8 cellular contexts compared by ENCODE assay signal in the genomic region with DNA sequence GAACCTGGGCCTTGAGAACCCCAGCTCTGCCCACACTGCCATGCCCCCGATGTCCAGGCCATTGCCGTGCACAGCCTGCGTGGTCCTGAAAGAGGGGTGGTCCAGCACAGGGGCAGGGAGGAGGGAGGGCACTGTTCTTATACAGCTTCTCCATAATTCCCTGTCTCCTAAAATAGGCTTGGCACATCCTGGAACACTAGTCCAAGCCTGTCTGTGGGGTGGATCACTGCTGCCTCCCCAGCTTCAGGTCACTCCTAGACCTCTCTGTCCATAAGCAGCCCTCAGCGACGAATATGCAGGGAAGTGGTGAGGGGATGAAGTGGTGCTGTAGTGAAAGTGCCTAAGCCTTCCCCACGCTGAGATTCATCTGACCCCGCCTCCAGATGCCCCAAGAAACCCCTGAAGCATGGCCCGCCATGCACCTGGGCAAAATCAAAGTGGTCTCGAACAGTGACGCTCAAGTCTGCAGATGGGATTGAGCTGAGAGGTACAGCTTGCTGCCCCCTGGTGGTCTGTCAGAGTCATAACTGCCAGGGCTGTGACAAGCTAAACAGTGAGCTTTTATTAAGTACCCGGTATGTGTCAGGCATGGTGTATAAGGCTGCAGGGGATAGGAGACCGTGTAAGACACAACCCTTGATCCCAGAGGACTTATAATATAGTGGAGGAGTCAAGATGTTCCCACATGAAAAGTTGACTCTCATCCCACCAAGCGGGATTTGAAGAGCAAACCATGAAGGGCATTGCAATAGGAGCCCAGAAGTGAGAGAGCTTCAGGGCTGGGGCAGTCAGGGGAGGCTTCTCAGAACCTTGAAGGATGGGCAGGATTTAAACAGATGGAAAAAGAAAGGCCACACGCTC.
DNase-seq lines count a peak whose midpoint lies in the region; ATAC-seq and TF ChIP-seq lines count a peak whose summit lies in the region.

No MANE protein-coding gene starts in this region.

- no peak overlapping the region for H3K27ac Mint-ChIP-seq in HFFc6

- H3K27me3 ChIP-seq in SU-DHL-6 (ENCODE audit: low read length) (no peaks in the 10 kb centered on the region), left ventricle myocardium inferior (ENCODE audit: low read depth) (peaks cover 31% of the 10 kb centered on the region)

- no peak overlapping the region for H3K4me2 ChIP-seq in SU-DHL-6 (ENCODE audit: low read depth, low read length, poor library complexity, severe bottlenecking)

- no peaks in the 10 kb centered on the region for H3K36me3 ChIP-seq in SU-DHL-6 (ENCODE audit: low read length)
- no peaks in the 10 kb centered on the region for H3K36me3 ChIP-seq in left ventricle myocardium inferior

- no peaks in the 10 kb centered on the region for H3F3A ChIP-seq in SU-DHL-6 (ENCODE audit: insufficient read depth)

- H3K36me3 Mint-ChIP-seq in HFFc6 (ENCODE audit: low read depth), result no peaks in the 10 kb centered on the region

- intact Hi-C loops in left ventricle myocardium inferior (cut with micrococcal nuclease), result no loop called here

- no peak overlapping the region for H3K27ac ChIP-seq in SU-DHL-6 (ENCODE audit: low read depth, low read length)
- H3K27ac ChIP-seq in left ventricle myocardium inferior (replicated peaks), result no peak overlapping the region

- peaks cover 6% of the 10 kb centered on the region for H3K4me1 ChIP-seq in left ventricle myocardium inferior

- no peak overlapping the region for H3K9ac ChIP-seq in SU-DHL-6 (ENCODE audit: low read length)

- TF ChIP-seq CTCF in GM10266 (IDR thresholded peaks at IDR 0.05; ENCODE audit: control insufficient read depth, insufficient read depth, low read depth, missing control alignments), result peak; percentile 91
- TF ChIP-seq CTCF in HFFc6 (IDR thresholded peaks at IDR 0.05), result peak; percentile 98
- peak; percentile 92 for TF ChIP-seq CTCF in SU-DHL-6 (IDR thresholded peaks at IDR 0.05; ENCODE audit: insufficient read depth, low read length, poor library complexity, severe bottlenecking)
- peak; percentile 94 for TF ChIP-seq CTCF in left ventricle myocardium inferior (IDR thresholded peaks at IDR 0.05; ENCODE audit: borderline replicate concordance)
- peak; percentile 97 for TF ChIP-seq CTCF in retinal pigment epithelial cell (conservative IDR thresholded peaks at IDR 0.05; ENCODE audit: low read depth, low read length)

- H3K4me1 Mint-ChIP-seq in HFFc6 (ENCODE audit: low read depth), result peaks cover 43% of the 10 kb centered on the region

- H3K27me3 Mint-ChIP-seq in HFFc6 (ENCODE audit: insufficient read depth), result peaks cover 46% of the 10 kb centered on the region

- no peaks in the 10 kb centered on the region for H3K9me2 ChIP-seq in SU-DHL-6 (replicated peaks; ENCODE audit: insufficient read depth, low read length)

- no peak overlapping the region for H3K4me3 Mint-ChIP-seq in HFFc6

- H4K20me1 ChIP-seq in SU-DHL-6 (ENCODE audit: low read depth, low read length), result no peaks in the 10 kb centered on the region

- H2AFZ ChIP-seq in SU-DHL-6 (ENCODE audit: low read depth, low read length, severe bottlenecking), result no peak overlapping the region

- H3K9me3 Mint-ChIP-seq in HFFc6, result no peaks in the 10 kb centered on the region

- no peaks in the 10 kb centered on the region for H3K9me3 ChIP-seq in SU-DHL-6 (ENCODE audit: insufficient read depth, low read length)
- no peaks in the 10 kb centered on the region for H3K9me3 ChIP-seq in left ventricle myocardium inferior (replicated peaks)

- H3K79me2 ChIP-seq in SU-DHL-6 (ENCODE audit: insufficient read depth, low read length), result no peaks in the 10 kb centered on the region

- DNase-seq in GM10266 (ENCODE audit: extremely low spot score) (peak; percentile 74), HFFc6 (peak; percentile 57), NCI-H128 (lab: John Stamatoyannopoulos, UW; ENCODE audit: unreplicated experiment) (peak; percentile 37), left ventricle myocardium inferior (peak; percentile 50), retinal pigment epithelial cell (ENCODE audit: low read depth) (no peak)
- DNase-seq in activated naive CD8-positive, alpha-beta T cell treated with anti-CD3 and anti-CD28 coated beads, Interleukin-2, amount 50 U/mL, for 16 hours (ENCODE audit: low read depth, low spot score), result peak; percentile 35

- H3K4me3 ChIP-seq in SU-DHL-6 (ENCODE audit: insufficient read depth, low read length, poor library complexity, severe bottlenecking), result no peak overlapping the region
- H3K4me3 ChIP-seq in left ventricle myocardium inferior, result no peak overlapping the region
- no peak overlapping the region for H3K4me3 ChIP-seq in retinal pigment epithelial cell (ENCODE audit: low read length)

- ATAC-seq in HG03108 (IDR thresholded peaks at IDR 0.05; ENCODE audit: unreplicated experiment), result no peak
